ENCODE assay signal across 21 cellular contexts in genomic region chr7:36732806-36733205, GRCh38. TPM values are rescaled to one million over a fixed set of nuclear protein-coding genes. Genes with fewer than 3 reads are reported as not detected.
"Had no signal": no experiment of that assay in that cellular context is flagged by ENCODE, and none has a peak within 500 bp of the region (broad histone marks: within the 10 kb centered on the region; RNA-seq: fewer than 3 reads in every experiment).

No MANE protein-coding gene starts in this region.

- H3K27ac ChIP-seq: WERI-Rb-1 had no signal

- DNase-seq: activated CD4-positive, alpha-beta memory T cell treated with anti-CD3 and anti-CD28 coated beads, Interleukin-2, amount 10 ng/mL, durations not matched to agents 7 days and 5 days; activated CD4-positive, alpha-beta T cell treated with anti-CD3 and anti-CD28 coated beads for 36 hours; activated CD4-positive, alpha-beta T cell treated with anti-CD3 and anti-CD28 coated beads, Interleukin-2, amount 50 U/mL, for 1 hour; activated gamma-delta T cell; activated naive CD4-positive, alpha-beta T cell treated with anti-CD3 and anti-CD28 coated beads for 36 hours; activated T-cell treated with anti-CD3 and anti-CD28 coated beads for 4 hours; activated T-cell treated with anti-CD3 and anti-CD28 coated beads, Interleukin-2, amount 50 U/mL, for 48 hours; amygdala; cerebellar nuclear complex; KG1; NCI-H1105; NCI-H1436; NCI-H1694 treated with DMSO at 0.1 percent for 48 hours; NCI-H2029 treated with DMSO at 0.1 percent for 48 hours; NCI-H524; SIG-M5; T-helper 1 cell; WERI-Rb-1 had no signal

- FAIRE-seq: astrocyte had no signal

- H3K36me3 ChIP-seq: WERI-Rb-1 had no signal

RNA-seq across cellular contexts. Expression of gene AOAH, which starts 8.5 kb away (rescaled TPM):
- total RNA-seq: astrocyte, LHCN-M2, MCF 10A had no signal
